Comparison of ENCODE assay signal across 19 cellular contexts in the genomic region with DNA sequence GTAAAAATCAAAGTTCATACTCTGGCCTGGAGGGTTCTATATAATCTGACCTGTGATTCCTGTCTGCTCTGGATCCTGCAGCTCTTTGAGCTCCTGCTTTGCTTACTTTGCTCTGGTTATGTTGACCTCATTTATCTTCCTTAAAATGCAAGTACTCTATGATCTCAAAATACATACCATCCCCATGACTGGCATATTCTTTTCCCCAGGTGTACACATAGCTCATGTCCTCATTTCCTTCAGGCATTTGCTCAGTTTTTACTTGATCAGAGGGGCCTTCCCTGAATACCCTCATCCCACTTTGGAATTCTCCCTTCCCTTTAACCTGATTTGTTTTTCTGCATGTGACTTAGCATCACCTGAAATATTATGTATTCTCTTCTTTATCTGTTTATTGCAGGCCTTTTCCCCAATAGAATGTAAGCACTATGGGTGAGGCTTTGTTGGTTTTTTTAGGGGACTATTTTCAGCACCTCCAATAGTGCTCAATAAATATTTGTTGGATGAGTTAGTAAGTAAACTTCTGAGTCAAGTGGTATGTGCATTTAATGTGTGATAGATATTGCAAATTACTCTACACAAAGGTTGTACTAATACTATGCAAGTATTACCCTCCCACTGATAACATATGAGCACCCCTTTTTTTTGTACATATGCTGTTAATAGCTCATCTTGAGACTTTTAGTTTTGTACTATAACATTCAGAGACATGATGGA.
DNase-seq lines count a peak whose midpoint lies in the region; ATAC-seq, FAIRE-seq and TF ChIP-seq lines count a peak whose summit lies in the region.
"Had no signal": no experiment of that assay in that cellular context is flagged by ENCODE, and none has a peak within 500 bp of the region (broad histone marks: within the 10 kb centered on the region; RNA-seq: fewer than 3 reads in every experiment).

No MANE protein-coding gene starts in this region.

- no TSS peak for BruUV-seq in Caco-2 (replicated peaks; lab: Mats Ljungman, UMichigan)

- H3K27ac ChIP-seq in A549 = no peak overlapping the region
- H3K27ac ChIP-seq: 22Rv1, BLaER1, HL-60 had no signal

- no peaks in the 10 kb centered on the region for H3K4me1 Mint-ChIP-seq in glutamatergic neuron (ENCODE audit: low read depth, unreplicated experiment)
- H3K4me1 Mint-ChIP-seq in CD14-positive monocyte = no peaks in the 10 kb centered on the region
- H3K4me1 Mint-ChIP-seq in Caco-2 (ENCODE audit: low read depth, unreplicated experiment) = peaks cover 7% of the 10 kb centered on the region
- H3K4me1 Mint-ChIP-seq: GM23338 had no signal

- DNase-seq in A549 (ENCODE audit: low read depth in 1 of 2, low spot score in 1 of 2) = no peak
- DNase-seq in bronchial epithelial cell (ENCODE audit: low read depth) = peak; percentile 49
- peak; percentile 2 for DNase-seq in kidney tubule cell (ENCODE audit: low spot score)
- no peak for DNase-seq in urothelium cell line (ENCODE audit: low spot score)
- no peak for DNase-seq in glutamatergic neuron
- DNase-seq in CD14-positive monocyte (ENCODE audit: low spot score) = no peak
- DNase-seq in Caco-2 = no peak
- DNase-seq: CD8-positive, alpha-beta T cell; COR-L47; HCEC 1CT had no signal

- CTCF ChIA-PET in A549 (lab: Yijun Ruan, JAX) = interaction anchor here (0.8 kb wide), 2 partner anchors 44 to 157 kb away, joined by 3 read pairs; no protein-coding TSS in a partner anchor
- CTCF ChIA-PET in Caco-2 (lab: Charles Lee) = interaction anchor here (0.5 kb wide), 1 partner anchor 320 kb away, joined by 3 read pairs; no protein-coding TSS in a partner anchor

- H3K27ac Mint-ChIP-seq in glutamatergic neuron (ENCODE audit: unreplicated experiment) (no peak overlapping the region), CD14-positive monocyte (no peak overlapping the region), Caco-2 (ENCODE audit: unreplicated experiment) (no peak overlapping the region)
- H3K27ac Mint-ChIP-seq: CD8-positive, alpha-beta T cell; GM23338 had no signal

- no peak for TF ChIP-seq CTCF in A549 (IDR thresholded peaks at IDR 0.05)
- no peak for TF ChIP-seq CTCF in bronchial epithelial cell (IDR thresholded peaks at IDR 0.05; ENCODE audit: insufficient read depth, low read length, severe bottlenecking)
- TF ChIP-seq CTCF in glutamatergic neuron (IDR thresholded peaks at IDR 0.05; ENCODE audit: partially characterized antibody, unreplicated experiment) = no peak
- no peak for TF ChIP-seq CTCF in CD14-positive monocyte (IDR thresholded peaks at IDR 0.05)
- TF ChIP-seq CTCF in Caco-2 (IDR thresholded peaks at IDR 0.05; ENCODE audit: insufficient read depth in 1 of 2, low read depth in 1 of 2, low read length in 1 of 2, severe bottlenecking in 1 of 2, unreplicated experiment in 1 of 2) = no peak

- no peaks in the 10 kb centered on the region for H3K27me3 Mint-ChIP-seq in glutamatergic neuron (ENCODE audit: unreplicated experiment)
- H3K27me3 Mint-ChIP-seq in CD14-positive monocyte (ENCODE audit: low read depth in 3 of 3) = no peaks in the 10 kb centered on the region
- no peaks in the 10 kb centered on the region for H3K27me3 Mint-ChIP-seq in Caco-2 (ENCODE audit: insufficient read depth, unreplicated experiment)

- H3K36me3 Mint-ChIP-seq in glutamatergic neuron (ENCODE audit: unreplicated experiment) (peaks cover 7% of the 10 kb centered on the region), CD14-positive monocyte (no peaks in the 10 kb centered on the region), Caco-2 (ENCODE audit: insufficient read depth, unreplicated experiment) (no peaks in the 10 kb centered on the region)
- H3K36me3 Mint-ChIP-seq: CD8-positive, alpha-beta T cell had no signal

- H3K4me1 ChIP-seq in A549 (no peaks in the 10 kb centered on the region), Caco-2 (no peaks in the 10 kb centered on the region)
- H3K4me1 ChIP-seq: BLaER1 had no signal

- TF ChIP-seq POLR2A in A549 (IDR thresholded peaks at IDR 0.05; ENCODE audit: low read length) = no peak

- H3K36me3 ChIP-seq in bronchial epithelial cell (ENCODE audit: control insufficient read depth, insufficient read depth, low read length) (no peaks in the 10 kb centered on the region), Caco-2 (ENCODE audit: control insufficient read depth, insufficient read depth, low read length) (no peaks in the 10 kb centered on the region)
- H3K36me3 ChIP-seq: BLaER1 had no signal

- POLR2A ChIA-PET in A549 (lab: Yijun Ruan, JAX) = no interaction called here
- POLR2A ChIA-PET in Caco-2 (lab: Charles Lee) = no interaction called here

- H3K4me2 ChIP-seq in A549 = no peak overlapping the region
- H3K4me2 ChIP-seq: BLaER1, GM23338 had no signal

- no peak for TF ChIP-seq EP300 in A549 (IDR thresholded peaks at IDR 0.05)

- no peak for ATAC-seq in A549
- ATAC-seq: CD8-positive, alpha-beta T cell; GM23338 had no signal

- FAIRE-seq in A549 (lab: Jason Lieb, UNC) = no peak
- FAIRE-seq in bronchial epithelial cell (lab: Jason Lieb, UNC) = no peak
- FAIRE-seq in urothelium cell line (lab: Jason Lieb, UNC) = peak; percentile 9
- FAIRE-seq: D721Med, G401.6, GM12892, GM18507, H54 had no signal

- no peaks in the 10 kb centered on the region for H3K27me3 ChIP-seq in bronchial epithelial cell (ENCODE audit: control insufficient read depth, insufficient read depth, low read length)
- no peaks in the 10 kb centered on the region for H3K27me3 ChIP-seq in Caco-2 (replicated peaks; ENCODE audit: control insufficient read depth, insufficient read depth, low read length)
- H3K27me3 ChIP-seq: BLaER1 had no signal

- H3K9me3 ChIP-seq in A549 (no peaks in the 10 kb centered on the region), Caco-2 (0 out of 2 replicates have a peak, but pooled peaks cover 4% of the 10 kb centered on the region)
- H3K9me3 ChIP-seq: BLaER1 had no signal

- TF ChIP-seq RAD21 in A549 (conservative IDR thresholded peaks at IDR 0.05 in 1 of 2, IDR thresholded peaks at IDR 0.05 in 1 of 2) = no peak

- no peak overlapping the region for H3K4me3 Mint-ChIP-seq in glutamatergic neuron (ENCODE audit: unreplicated experiment)
- H3K4me3 Mint-ChIP-seq in CD14-positive monocyte = no peak overlapping the region
- no peak overlapping the region for H3K4me3 Mint-ChIP-seq in Caco-2 (ENCODE audit: unreplicated experiment)
- H3K4me3 Mint-ChIP-seq: CD8-positive, alpha-beta T cell; GM23338 had no signal

- intact Hi-C loops in CD14-positive monocyte (cut with micrococcal nuclease) (no loop called here), Caco-2 (cut with micrococcal nuclease; ENCODE audit: unreplicated experiment) (no loop called here)

- H3K4me3 ChIP-seq in A549 (no peak overlapping the region), bronchial epithelial cell (ENCODE audit: low read depth, low read length) (no peak overlapping the region), Caco-2 (ENCODE audit: low read depth, low read length) (no peak overlapping the region)
- H3K4me3 ChIP-seq: BLaER1, GM23338 had no signal

- H3K9me3 Mint-ChIP-seq in glutamatergic neuron (ENCODE audit: unreplicated experiment) = no peaks in the 10 kb centered on the region
- H3K9me3 Mint-ChIP-seq in CD14-positive monocyte = peaks cover 0 to 13% (median 5%) of the 10 kb centered on the region in 7 donors
- H3K9me3 Mint-ChIP-seq in Caco-2 (ENCODE audit: unreplicated experiment) = peaks cover 14% of the 10 kb centered on the region
- H3K9me3 Mint-ChIP-seq: GM23338 had no signal

TF ChIP-seq in A549, 52 proteins besides CTCF, POLR2A, EP300 and RAD21:
- no peak for TF ChIP-seq ZC3H11A (IDR thresholded peaks at IDR 0.05)
- 0 out of 2 replicates have a peak, but pooled peaks have one; percentile 18 for TF ChIP-seq NFE2L2 (conservative IDR thresholded peaks at IDR 0.05; ENCODE audit: low read length)
- no peak for TF ChIP-seq ZNF302 (CRISPR knock-in tag; IDR thresholded peaks at IDR 0.05)
- no peak for TF ChIP-seq TP53 (CRISPR knock-in tag; IDR thresholded peaks at IDR 0.05)

Comparison
In these comparisons a context has a peak if more than half of its experiments do, and no peak if none do; other contexts are left out.
1. DNase-seq: peak in bronchial epithelial cell (single experiment) and kidney tubule cell (single experiment); none in A549 (0 of 2), urothelium cell line (single experiment), glutamatergic neuron (single experiment), CD14-positive monocyte (single experiment) and Caco-2 (0 of 2).